ENCODE assay signal across 1 cellular context in the genomic region with DNA sequence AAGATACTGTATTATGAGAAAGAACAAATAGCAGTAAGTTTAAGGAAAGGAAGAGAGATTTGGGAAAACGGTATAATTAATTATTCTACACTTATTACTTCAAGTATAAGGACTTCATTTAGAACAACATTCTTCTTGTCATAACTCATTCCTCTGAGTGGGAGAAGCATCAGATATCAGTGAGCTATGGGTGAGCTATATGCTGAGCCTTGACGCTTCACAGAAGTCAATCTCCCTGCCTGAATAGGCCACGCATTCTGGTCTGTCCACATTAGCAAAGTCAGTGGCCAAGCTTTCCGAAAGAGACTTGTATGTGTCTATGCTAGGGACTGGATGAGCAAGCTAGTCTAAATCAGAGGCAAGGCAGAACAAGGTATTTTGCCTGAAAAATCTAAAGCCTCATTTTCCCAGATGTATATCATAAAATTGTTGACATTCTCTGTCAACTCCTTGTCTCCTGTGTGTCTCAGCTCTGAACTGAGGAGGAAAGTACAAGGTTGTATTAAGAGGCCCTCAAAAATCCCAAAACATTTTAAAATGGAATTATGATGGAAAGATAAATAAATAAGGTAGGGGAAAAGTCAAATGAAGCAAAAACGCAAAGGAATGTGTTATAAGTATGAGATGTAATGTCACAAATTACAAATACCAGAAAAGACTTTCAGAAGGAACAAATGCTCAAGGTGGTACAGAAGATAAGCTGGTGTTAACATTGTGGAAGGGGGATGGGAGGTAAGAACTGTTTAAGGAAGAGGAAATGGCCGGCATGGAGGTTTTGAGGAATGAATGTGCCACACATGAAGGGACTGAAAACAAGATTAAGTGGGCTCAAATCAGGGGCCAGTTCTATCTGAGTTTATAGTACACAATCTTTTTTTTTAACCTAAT.
TF ChIP-seq lines count a peak whose summit lies in the region.

No MANE protein-coding gene starts in this region.

TF ChIP-seq in endothelial cell of umbilical vein, 7 proteins besides CTCF, POLR2A, EP300 and RAD21:
- TF ChIP-seq, protein P1, sequence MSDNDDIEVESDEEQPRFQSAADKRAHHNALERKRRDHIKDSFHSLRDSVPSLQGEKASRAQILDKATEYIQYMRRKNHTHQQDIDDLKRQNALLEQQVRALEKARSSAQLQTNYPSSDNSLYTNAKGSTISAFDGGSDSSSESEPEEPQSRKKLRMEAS (IDR thresholded peaks at IDR 0.05; ENCODE audit: insufficient read depth, insufficient read length) = no peak
